ENCODE assay signal across 16 cellular contexts in the genomic region with DNA sequence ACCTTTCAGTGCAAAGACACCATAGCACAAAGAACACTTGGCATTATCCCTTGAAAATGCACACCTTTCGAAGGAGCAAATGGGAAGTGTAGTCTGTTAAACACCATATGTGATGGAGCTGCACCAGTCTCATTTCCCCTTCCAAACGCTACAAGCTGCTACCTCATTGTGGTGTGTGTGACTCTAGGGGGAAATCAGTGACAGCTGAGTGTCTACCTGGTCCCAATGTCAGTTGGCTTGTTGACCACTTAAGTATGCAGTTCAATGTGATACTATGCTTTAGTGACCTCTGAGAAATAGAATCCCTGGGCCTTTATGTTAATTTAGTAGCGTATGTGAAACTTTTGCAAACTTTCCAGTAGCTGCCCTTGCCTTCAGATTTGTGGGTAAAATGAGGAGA.
A peak's percentile ranks its signal among the peaks of the same experiment; 100 is the strongest.
DNase-seq lines count a peak whose midpoint lies in the region; ATAC-seq and TF ChIP-seq lines count a peak whose summit lies in the region.
"Had no signal": no experiment of that assay in that cellular context is flagged by ENCODE, and none has a peak within 500 bp of the region (broad histone marks: within the 10 kb centered on the region; RNA-seq: fewer than 3 reads in every experiment).

No MANE protein-coding gene starts in this region.

- no peaks in the 10 kb centered on the region for H3K27me3 Mint-ChIP-seq in activated naive CD4-positive, alpha-beta T cell treated with anti-CD3 and anti-CD28 coated beads, Interleukin-2, amount 50 U/mL, for 24 hours
- no peaks in the 10 kb centered on the region for H3K27me3 Mint-ChIP-seq in brain
- H3K27me3 Mint-ChIP-seq in stimulated activated naive B cell treated with anti-CD40 and anti-IgM and Interleukin-4, amounts not matched to agents 10 μg/mL and 1 μg/mL and 100 μg/mL, for 72 hours, result no peaks in the 10 kb centered on the region

- H3K4me3 Mint-ChIP-seq in activated naive CD4-positive, alpha-beta T cell treated with anti-CD3 and anti-CD28 coated beads, Interleukin-2, amount 50 U/mL, for 24 hours, result no peak overlapping the region
- H3K4me3 Mint-ChIP-seq in brain, result no peak overlapping the region
- no peak overlapping the region for H3K4me3 Mint-ChIP-seq in stimulated activated naive B cell treated with anti-CD40 and anti-IgM and Interleukin-4, amounts not matched to agents 10 μg/mL and 1 μg/mL and 100 μg/mL, for 72 hours
- H3K4me3 Mint-ChIP-seq: CD14-positive monocyte, HFFc6 had no signal

- peak; percentile 68 to 75 for ATAC-seq in stimulated activated naive B cell treated with anti-CD40 and anti-IgM and Interleukin-4, amounts not matched to agents 10 μg/mL and 1 μg/mL and 100 μg/mL, for 72 hours (replicated peaks)
- ATAC-seq: A549, HepG2 had no signal

- no peak for TF ChIP-seq CTCF in brain (conservative IDR thresholded peaks at IDR 0.05)

- DNase-seq in activated naive CD4-positive, alpha-beta T cell (lab: John Stamatoyannopoulos, UW), result no peak
- DNase-seq in DMS 273 (lab: John Stamatoyannopoulos, UW; ENCODE audit: unreplicated experiment), result peak; percentile 67
- no peak for DNase-seq in stimulated activated naive B cell treated with anti-CD40 and anti-IgM and Interleukin-4, amounts not matched to agents 10 μg/mL and 1 μg/mL and 100 μg/mL, for 72 hours
- no peak for DNase-seq in SIG-M5 (lab: John Stamatoyannopoulos, UW)
- no peak for DNase-seq in effector CD8-positive, alpha-beta T cell (lab: John Stamatoyannopoulos, UW)
- DNase-seq: Calu3, DMS153, DMS79 treated with DMSO at 0.1 percent for 48 hours, EL, HCEC 1CT, HFFc6 had no signal

- peaks cover 49% of the 10 kb centered on the region for H3K4me1 Mint-ChIP-seq in activated naive CD4-positive, alpha-beta T cell treated with anti-CD3 and anti-CD28 coated beads, Interleukin-2, amount 50 U/mL, for 24 hours
- H3K4me1 Mint-ChIP-seq in brain, result peaks cover 66% of the 10 kb centered on the region
- H3K4me1 Mint-ChIP-seq in stimulated activated naive B cell treated with anti-CD40 and anti-IgM and Interleukin-4, amounts not matched to agents 10 μg/mL and 1 μg/mL and 100 μg/mL, for 72 hours, result peaks cover 6 to 16% of the 10 kb centered on the region in 2 donors
- H3K4me1 Mint-ChIP-seq: CD14-positive monocyte had no signal

- H3K27ac Mint-ChIP-seq in activated naive CD4-positive, alpha-beta T cell treated with anti-CD3 and anti-CD28 coated beads, Interleukin-2, amount 50 U/mL, for 24 hours, result peak overlapping the region; percentile 35
- peak overlapping the region in 4 of 5 experiments; percentile 57 to 97 (median 78) for H3K27ac Mint-ChIP-seq in brain
- peak overlapping the region; percentile 51 for H3K27ac Mint-ChIP-seq in stimulated activated naive B cell treated with anti-CD40 and anti-IgM and Interleukin-4, amounts not matched to agents 10 μg/mL and 1 μg/mL and 100 μg/mL, for 72 hours
- H3K27ac Mint-ChIP-seq: HFFc6 had no signal

- H3K9me3 Mint-ChIP-seq in activated naive CD4-positive, alpha-beta T cell treated with anti-CD3 and anti-CD28 coated beads, Interleukin-2, amount 50 U/mL, for 24 hours, result no peaks in the 10 kb centered on the region
- peaks cover 0 to 4% (median 0%) of the 10 kb centered on the region in 5 experiments for H3K9me3 Mint-ChIP-seq in brain
- H3K9me3 Mint-ChIP-seq in stimulated activated naive B cell treated with anti-CD40 and anti-IgM and Interleukin-4, amounts not matched to agents 10 μg/mL and 1 μg/mL and 100 μg/mL, for 72 hours, result no peaks in the 10 kb centered on the region
- H3K9me3 Mint-ChIP-seq: CD14-positive monocyte, HFFc6 had no signal

- peaks cover 22% of the 10 kb centered on the region for H3K36me3 Mint-ChIP-seq in activated naive CD4-positive, alpha-beta T cell treated with anti-CD3 and anti-CD28 coated beads, Interleukin-2, amount 50 U/mL, for 24 hours
- no peaks in the 10 kb centered on the region for H3K36me3 Mint-ChIP-seq in brain
- H3K36me3 Mint-ChIP-seq in stimulated activated naive B cell treated with anti-CD40 and anti-IgM and Interleukin-4, amounts not matched to agents 10 μg/mL and 1 μg/mL and 100 μg/mL, for 72 hours, result peaks cover 8 to 17% of the 10 kb centered on the region in 2 donors
